Comparison of ENCODE assay signal across 8 cellular contexts in genomic region chr15:88904808-88905327, GRCh38. TPM values are rescaled to one million over a fixed set of nuclear protein-coding genes. Genes with fewer than 3 reads are reported as not detected.
DNase-seq lines count a peak whose midpoint lies in the region; ATAC-seq, FAIRE-seq and TF ChIP-seq lines count a peak whose summit lies in the region.

No MANE protein-coding gene starts in this region.

- POLR2A ChIA-PET in HepG2 (lab: Yijun Ruan, JAX): no interaction called here

- H3K27me3 ChIP-seq in HepG2 (ENCODE audit: control insufficient read depth in 1 of 2, insufficient read depth in 2 of 2, low read length in 2 of 2): no peaks in the 10 kb centered on the region

- no peak overlapping the region for H2AFZ ChIP-seq in HepG2 (ENCODE audit: low read length)

- peak; percentile 70 for DNase-seq in NCI-H510A treated with DMSO at 0.1 percent for 48 hours (lab: John Stamatoyannopoulos, UW)
- DNase-seq in NCI-H510A (lab: John Stamatoyannopoulos, UW): no peak
- DNase-seq in NCI-H2196 (lab: John Stamatoyannopoulos, UW; ENCODE audit: unreplicated experiment): peak; percentile 61
- DNase-seq in activated CD4-positive, CD25-positive, alpha-beta regulatory T cell treated with anti-CD3 and anti-CD28 coated beads, Interleukin-2, amount 50 U/mL, for 72 hours: peak; percentile 93
- DNase-seq in central memory CD8-positive, alpha-beta T cell (ENCODE audit: low spot score in 2 of 2): peak; percentile 90 to 93
- peak; percentile 79 for DNase-seq in HepG2 (ENCODE audit: low spot score)
- DNase-seq in stimulated activated CD4-positive, alpha-beta T cell treated with anti-CD3 and anti-CD28 coated beads, TNF-alpha, amount 100 ng/mL, for 24 hours (ENCODE audit: low read depth in 3 of 3): peak; percentile 73 to 88 (median 86)

- H3K27me3 Mint-ChIP-seq in central memory CD8-positive, alpha-beta T cell: no peaks in the 10 kb centered on the region

- ATAC-seq in HG02870 (IDR thresholded peaks at IDR 0.05; ENCODE audit: unreplicated experiment) (peak; percentile 71), HepG2 (peak; percentile 93)
- ATAC-seq in central memory CD8-positive, alpha-beta T cell (replicated peaks; ENCODE audit: extremely low read depth, poor library complexity, severe bottlenecking): no peak

- no peak for TF ChIP-seq POLR2A in HepG2 (IDR thresholded peaks at IDR 0.05; ENCODE audit: insufficient read depth in 1 of 2, low read depth in 2 of 2, low read length in 2 of 2)

- H3K4me3 Mint-ChIP-seq in central memory CD8-positive, alpha-beta T cell: no peak overlapping the region

- peak; percentile 95 for TF ChIP-seq CTCF in HepG2 (CRISPR knock-in tag; IDR thresholded peaks at IDR 0.05)

- no peak for TF ChIP-seq EP300 in HepG2 (IDR thresholded peaks at IDR 0.05; ENCODE audit: low read depth in 2 of 2, low read length in 2 of 2)
- TF ChIP-seq EP300 in HepG2 (CRISPR knock-in tag; IDR thresholded peaks at IDR 0.05; ENCODE audit: borderline replicate concordance): no peak

- in situ Hi-C loops in HepG2 (cut with HindIII; ENCODE audit: extremely low pct_ligation_motif_present, low pct_unique_long_range_greater_than_20kb): loop anchor here (5.0 to 10.0 kb wide), 2 partner anchors 97 to 270 kb away; no protein-coding TSS in a partner anchor

- no peaks in the 10 kb centered on the region for H3K9me3 Mint-ChIP-seq in central memory CD8-positive, alpha-beta T cell

- intact Hi-C loops in HepG2 (cut with micrococcal nuclease; ENCODE audit: unreplicated experiment): loop anchor here (1.0 kb wide), 2 partner anchors 99 to 112 kb away; no protein-coding TSS in a partner anchor

- CTCF ChIA-PET in HepG2 (lab: Yijun Ruan, JAX; ENCODE audit: low intra/inter-chr PET ratio, low total read pairs): interaction anchor here (1.1 to 2.2 kb wide), 5 partner anchors 8 to 273 kb away, joined by 4 to 25 read pairs (median 6); partner anchors contain the start of gene MFGE8

- peaks cover 16% of the 10 kb centered on the region for H3K4me1 Mint-ChIP-seq in central memory CD8-positive, alpha-beta T cell

- no peak overlapping the region for H3K27ac ChIP-seq in HepG2 (ENCODE audit: extremely low read length, insufficient read depth, low read length)

- no peak overlapping the region for H3K9ac ChIP-seq in HepG2 (ENCODE audit: insufficient read depth, low read depth, low read length)

- H3K4me3 ChIP-seq in HepG2 (replicated peaks in 1 of 3; ENCODE audit: insufficient read depth in 1 of 3, low read depth in 2 of 3, low read length in 3 of 3): no peak overlapping the region

- no peaks in the 10 kb centered on the region for H3K36me3 Mint-ChIP-seq in central memory CD8-positive, alpha-beta T cell (ENCODE audit: insufficient read depth)

- FAIRE-seq in HepG2 (lab: Jason Lieb, UNC): peak; percentile 93

- peaks cover 10% of the 10 kb centered on the region for H3K4me1 ChIP-seq in HepG2 (ENCODE audit: insufficient read depth, low read length)

- H3K4me2 ChIP-seq in HepG2 (ENCODE audit: low read depth, low read length): peak overlapping the region; percentile 30

- BruUV-seq in HepG2 (replicated peaks; lab: Mats Ljungman, UMichigan): no TSS peak

- no peaks in the 10 kb centered on the region for H3K79me2 ChIP-seq in HepG2 (ENCODE audit: insufficient read depth, low read length)

- H3K9me3 ChIP-seq in HepG2 (ENCODE audit: low read length): no peaks in the 10 kb centered on the region

- WGBS in HepG2 (ENCODE audit: low lambda C conversion rate): 29% methylated on average over 9 of the region's 9 CpGs

- H4K20me1 ChIP-seq in HepG2 (ENCODE audit: insufficient read depth, low read length): 0 out of 2 replicates have a peak, but pooled peaks cover 3% of the 10 kb centered on the region

- peak; percentile 81 for TF ChIP-seq RAD21 in HepG2 (CRISPR knock-in tag; IDR thresholded peaks at IDR 0.05)

- peak overlapping the region; percentile 87 for H3K27ac Mint-ChIP-seq in central memory CD8-positive, alpha-beta T cell (ENCODE audit: low read depth)

- H3K36me3 ChIP-seq in HepG2 (replicated peaks in 1 of 2; ENCODE audit: control insufficient read depth in 1 of 2, insufficient read depth in 2 of 2, low read length in 2 of 2): no peaks in the 10 kb centered on the region

TF ChIP-seq in HepG2, 621 proteins besides CTCF, POLR2A, EP300 and RAD21 (continues in another document):
- TF ChIP-seq SALL1 (CRISPR knock-in tag; IDR thresholded peaks at IDR 0.05) (0 out of 2 replicates have a peak, but pooled peaks have one; percentile 34), KAT8 (CRISPR knock-in tag; IDR thresholded peaks at IDR 0.05) (0 out of 2 replicates have a peak, but pooled peaks have one; percentile 2), RAD51 (IDR thresholded peaks at IDR 0.05; ENCODE audit: borderline replicate concordance) (no peak), MTA1 (CRISPR knock-in tag; IDR thresholded peaks at IDR 0.05; ENCODE audit: borderline replicate concordance) (no peak), TCF7 (IDR thresholded peaks at IDR 0.05; ENCODE audit: low read depth) (0 out of 2 replicates have a peak, but pooled peaks have one; percentile 45), SMC3 (IDR thresholded peaks at IDR 0.05; ENCODE audit: low read length) (peak; percentile 90), IKZF1 (IDR thresholded peaks at IDR 0.05) (no peak), TRIM24 (CRISPR knock-in tag; IDR thresholded peaks at IDR 0.05) (no peak), PITX1 (CRISPR knock-in tag; IDR thresholded peaks at IDR 0.05) (no peak), RXRB (CRISPR knock-in tag; IDR thresholded peaks at IDR 0.05; ENCODE audit: borderline replicate concordance) (peak; percentile 16; the same call in 1 of the 2 replicates), REPIN1 (CRISPR knock-in tag; IDR thresholded peaks at IDR 0.05; ENCODE audit: borderline replicate concordance, low read depth) (peak; percentile 38; the same call in 1 of the 2 replicates), PHF21A (CRISPR knock-in tag; IDR thresholded peaks at IDR 0.05) (peak; percentile 29; the same call in 1 of the 2 replicates)

RNA-seq across cellular contexts. Expression of gene MFGE8, which starts 8.3 kb away (rescaled TPM):
- total RNA-seq in HepG2 (2016; rRNA removed; fragmentation: Illumina TruSeq; extraction: Trizol): 0.87 and 3.4 TPM in 2 replicates
- 0.26 and 0.61 TPM in 2 replicates for total RNA-seq in HepG2 (2016; cell fraction: cytosol; rRNA removed; fragmentation: Illumina TruSeq; extraction: Trizol; ENCODE audit: low read depth)
- total RNA-seq in HepG2 (2016; cell fraction: insoluble cytoplasmic fraction; rRNA removed; fragmentation: Illumina TruSeq; extraction: Trizol): 1.0 and 3.1 TPM in 2 replicates
- 0.62 and 0.87 TPM in 2 replicates for total RNA-seq in HepG2 (2016; cell fraction: membrane; rRNA removed; fragmentation: Illumina TruSeq; extraction: Trizol)
- total RNA-seq in HepG2 (2016; cell fraction: nucleus; rRNA removed; fragmentation: Illumina TruSeq; extraction: Trizol): 5.3 and 6.5 TPM in 2 replicates
- polyA plus RNA-seq in HepG2 (2011; rRNA removed): 22.1 and 24.8 TPM in 2 replicates
- 19.5 and 19.8 TPM in 2 replicates for polyA plus RNA-seq in HepG2 (2011; cell fraction: cytosol; rRNA removed)
- 43.8 and 44.7 TPM in 2 replicates for polyA plus RNA-seq in HepG2 (2011; cell fraction: nucleus; rRNA removed)
- 8.7 and 13.5 TPM in 2 replicates for polyA plus RNA-seq in HepG2 (2012)
- polyA plus RNA-seq in HepG2 (2016; cell fraction: cytosol; fragmentation: Illumina TruSeq; extraction: Trizol; ENCODE audit: low read depth): 0.54 TPM in 2 replicates
- 1.1 and 1.9 TPM in 2 replicates for polyA plus RNA-seq in HepG2 (2016; cell fraction: insoluble cytoplasmic fraction; fragmentation: Illumina TruSeq; extraction: Trizol; ENCODE audit: low read depth)
- 0.57 and 1.1 TPM in 2 replicates for polyA plus RNA-seq in HepG2 (2016; cell fraction: membrane; fragmentation: Illumina TruSeq; extraction: Trizol; ENCODE audit: low read depth)
- 13.1 and 18.2 TPM in 2 replicates for polyA plus RNA-seq in HepG2 (2016; cell fraction: nucleus; fragmentation: Illumina TruSeq; extraction: Trizol; ENCODE audit: insufficient read depth, low read depth)
- polyA minus RNA-seq in HepG2 (2011; rRNA and poly(A)+ RNA removed; ENCODE audit: low replicate concordance): 2.2 and 25.7 TPM in 2 replicates
- polyA minus RNA-seq in HepG2 (2011; cell fraction: cytosol; rRNA and poly(A)+ RNA removed): 5.1 and 9.0 TPM in 2 replicates
- polyA minus RNA-seq in HepG2 (2011; cell fraction: nucleus; rRNA and poly(A)+ RNA removed): 12.7 and 17.7 TPM in 2 replicates

RNA-seq across cellular contexts. Expression of gene HAPLN3, which starts 9.5 kb away (rescaled TPM):
- total RNA-seq in HepG2 (2016; rRNA removed; fragmentation: Illumina TruSeq; extraction: Trizol): not detected in 2 replicates
- not detected in 2 replicates for total RNA-seq in HepG2 (2016; cell fraction: cytosol; rRNA removed; fragmentation: Illumina TruSeq; extraction: Trizol; ENCODE audit: low read depth)
- total RNA-seq in HepG2 (2016; cell fraction: insoluble cytoplasmic fraction; rRNA removed; fragmentation: Illumina TruSeq; extraction: Trizol): 0.04 TPM in 1 of 2 replicates, not detected in the other
- not detected in 2 replicates for total RNA-seq in HepG2 (2016; cell fraction: membrane; rRNA removed; fragmentation: Illumina TruSeq; extraction: Trizol)
- not detected in 2 replicates for total RNA-seq in HepG2 (2016; cell fraction: nucleus; rRNA removed; fragmentation: Illumina TruSeq; extraction: Trizol)
- polyA plus RNA-seq in HepG2 (2011; rRNA removed): 0.07 and 0.09 TPM in 2 replicates
- 0.13 TPM in 1 of 2 replicates, not detected in the other for polyA plus RNA-seq in HepG2 (2011; cell fraction: cytosol; rRNA removed)
- polyA plus RNA-seq in HepG2 (2011; cell fraction: nucleus; rRNA removed): 0.14 and 0.19 TPM in 2 replicates
- 0.05 TPM in 1 of 2 replicates, not detected in the other for polyA plus RNA-seq in HepG2 (2012)
- not detected in 2 replicates for polyA plus RNA-seq in HepG2 (2016; cell fraction: cytosol; fragmentation: Illumina TruSeq; extraction: Trizol; ENCODE audit: low read depth)
- polyA plus RNA-seq in HepG2 (2016; cell fraction: insoluble cytoplasmic fraction; fragmentation: Illumina TruSeq; extraction: Trizol; ENCODE audit: low read depth): not detected in 2 replicates
- not detected in 2 replicates for polyA plus RNA-seq in HepG2 (2016; cell fraction: membrane; fragmentation: Illumina TruSeq; extraction: Trizol; ENCODE audit: low read depth)
- polyA plus RNA-seq in HepG2 (2016; cell fraction: nucleus; fragmentation: Illumina TruSeq; extraction: Trizol; ENCODE audit: insufficient read depth, low read depth): not detected in 2 replicates
- 0.06 TPM in 1 of 2 replicates, not detected in the other for polyA minus RNA-seq in HepG2 (2011; rRNA and poly(A)+ RNA removed; ENCODE audit: low replicate concordance)
- polyA minus RNA-seq in HepG2 (2011; cell fraction: cytosol; rRNA and poly(A)+ RNA removed): not detected in 2 replicates
- not detected in 2 replicates for polyA minus RNA-seq in HepG2 (2011; cell fraction: nucleus; rRNA and poly(A)+ RNA removed)
